8 cellular contexts compared by ENCODE assay signal in genomic region chr12:76029982-76030377, GRCh38. TPM values are rescaled to one million over a fixed set of nuclear protein-coding genes. Genes with fewer than 3 reads are reported as not detected.
A peak's percentile ranks its signal among the peaks of the same experiment; 100 is the strongest.
DNase-seq lines count a peak whose midpoint lies in the region; ATAC-seq and TF ChIP-seq lines count a peak whose summit lies in the region.

No MANE protein-coding gene starts in this region.

- peaks cover 59% of the 10 kb centered on the region for H3K4me1 ChIP-seq in left ventricle myocardium inferior

- H3K36me3 Mint-ChIP-seq in T-cell (no peaks in the 10 kb centered on the region), neural crest cell (ENCODE audit: low read depth) (peaks cover 7% of the 10 kb centered on the region)

- no peak for TF ChIP-seq CTCF in left ventricle myocardium inferior (IDR thresholded peaks at IDR 0.05; ENCODE audit: borderline replicate concordance)
- no peak for TF ChIP-seq CTCF in epithelial cell of esophagus (IDR thresholded peaks at IDR 0.05; ENCODE audit: insufficient read depth, low read depth, low read length, missing control alignments)
- TF ChIP-seq CTCF in neural crest cell (conservative IDR thresholded peaks at IDR 0.05), result no peak

- peak overlapping the region; percentile 87 for H3K27ac Mint-ChIP-seq in T-cell
- H3K27ac Mint-ChIP-seq in neural crest cell (ENCODE audit: unreplicated experiment), result peak overlapping the region; percentile 94

- H3K4me3 ChIP-seq in left ventricle myocardium inferior, result peak overlapping the region; percentile 90
- peak overlapping the region; percentile 83 for H3K4me3 ChIP-seq in epithelial cell of esophagus (ENCODE audit: low read length)

- intact Hi-C loops in left ventricle myocardium inferior (cut with micrococcal nuclease) (no loop called here), cardiac septum (cut with DNase I) (loop anchor here (2.0 to 5.0 kb wide), 9 partner anchors 51 to 475 kb away; partner anchors contain the start of gene NAP1L1)

- POLR2A ChIA-PET in T-cell (lab: Charles Lee), result interaction anchor here (1.1 to 3.8 kb wide), 3 partner anchors 8 to 52 kb away, joined by 3 to 43 read pairs (median 4); no protein-coding TSS in a partner anchor

- H3K9me3 ChIP-seq in left ventricle myocardium inferior (replicated peaks), result no peaks in the 10 kb centered on the region

- CTCF ChIA-PET in T-cell (lab: Charles Lee), result interaction anchor here (0.6 to 4.3 kb wide), 5 partner anchors 9 to 503 kb away, joined by 3 to 31 read pairs (median 3); no protein-coding TSS in a partner anchor

- no peaks in the 10 kb centered on the region for H3K36me3 ChIP-seq in left ventricle myocardium inferior

- H3K27me3 Mint-ChIP-seq in T-cell (no peaks in the 10 kb centered on the region), neural crest cell (ENCODE audit: low read depth) (peaks cover 8% of the 10 kb centered on the region)

- H3K4me1 Mint-ChIP-seq in T-cell, result peaks cover 27 to 49% (median 42%) of the 10 kb centered on the region in 3 donors
- H3K4me1 Mint-ChIP-seq in neural crest cell, result peaks cover 59% of the 10 kb centered on the region

- H3K9me3 Mint-ChIP-seq in T-cell (no peaks in the 10 kb centered on the region), neural crest cell (no peaks in the 10 kb centered on the region)

- ATAC-seq in T-cell (replicated peaks in 1 of 4) (no peak), GM18498 (IDR thresholded peaks at IDR 0.05; ENCODE audit: unreplicated experiment) (no peak)

- H3K27ac ChIP-seq in left ventricle myocardium inferior (replicated peaks), result peak overlapping the region; percentile 99

- H3K4me3 Mint-ChIP-seq in T-cell (peak overlapping the region; percentile 88 to 95 (median 88)), neural crest cell (peak overlapping the region; percentile 96)

- no peaks in the 10 kb centered on the region for H3K27me3 ChIP-seq in left ventricle myocardium inferior (ENCODE audit: low read depth)

- DNase-seq in left ventricle myocardium inferior, result no peak
- DNase-seq in cardiac septum (ENCODE audit: low spot score), result no peak
- peak in 2 of 34 experiments; percentile 1 to 3 for DNase-seq in T-cell
- DNase-seq in epithelial cell of esophagus (ENCODE audit: low read depth), result peak; percentile 36
- no peak for DNase-seq in neural crest cell (ENCODE audit: low read depth, low spot score)
- no peak for DNase-seq in NAMALWA (ENCODE audit: low spot score)
- DNase-seq in UCSD-AML1 (lab: John Stamatoyannopoulos, UW; ENCODE audit: unreplicated experiment), result no peak

RNA-seq across cellular contexts. Expression of gene PHLDA1, which starts 1.6 kb away (rescaled TPM):
- total RNA-seq in left ventricle myocardium inferior (22.8 TPM), cardiac septum (99.4 TPM), T-cell (10 to 100 TPM in 1 of 5 donors, 1 to 10 TPM in 4; 5.4 to 11.7 (median 7.1) TPM), neural crest cell (29.3 and 30.9 TPM in 2 replicates)

RNA-seq across cellular contexts. Expression of gene NAP1L1, which starts 54.5 kb away (rescaled TPM):
- total RNA-seq in left ventricle myocardium inferior (256 TPM), cardiac septum (348 TPM), T-cell (100 to 1,000 TPM; 523 to 643 (median 591) TPM), neural crest cell (1,116 and 1,117 TPM in 2 replicates)
